In the genomic region with DNA sequence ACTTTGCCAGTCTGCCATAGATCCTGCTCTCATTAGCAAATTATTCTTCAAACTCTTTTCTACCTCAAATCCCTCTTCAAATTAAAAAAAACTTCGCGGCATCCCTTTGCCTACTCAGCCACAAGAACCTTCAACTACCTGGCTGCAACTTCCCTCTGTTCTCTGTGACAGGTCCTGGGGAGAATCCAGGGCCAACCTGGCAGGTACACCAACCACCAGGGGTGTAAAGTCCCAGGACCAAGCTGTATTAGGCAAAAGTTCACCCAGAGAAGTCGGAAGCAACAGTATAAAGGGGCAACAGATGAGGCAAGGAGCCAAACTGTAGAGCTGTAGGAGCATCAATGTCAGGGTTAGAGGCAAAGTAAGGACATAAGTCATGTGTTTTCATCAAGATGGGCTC, we compare ENCODE assay signal across 20 cellular contexts. TPM values are rescaled to one million over a fixed set of nuclear protein-coding genes. Genes with fewer than 3 reads are reported as not detected.
DNase-seq lines count a peak whose midpoint lies in the region; ATAC-seq and TF ChIP-seq lines count a peak whose summit lies in the region.
"Had no signal": no experiment of that assay in that cellular context is flagged by ENCODE, and none has a peak within 500 bp of the region (broad histone marks: within the 10 kb centered on the region; RNA-seq: fewer than 3 reads in every experiment).

No MANE protein-coding gene starts in this region.

- H3K4me3 Mint-ChIP-seq in H9 (no peak overlapping the region), WTC11 (no peak overlapping the region), progenitor cell of endocrine pancreas (ENCODE audit: low read depth) (no peak overlapping the region)
- H3K4me3 Mint-ChIP-seq: CD4-positive, alpha-beta T cell; IgD-negative memory B cell had no signal

- H3K27ac Mint-ChIP-seq in H9, result peak overlapping the region in 2 of 3 experiments; percentile 29 to 43; a peak in 2 of 7 replicates
- H3K27ac Mint-ChIP-seq in WTC11, result peak overlapping the region; percentile 48
- H3K27ac Mint-ChIP-seq in progenitor cell of endocrine pancreas, result peak overlapping the region; percentile 2
- H3K27ac Mint-ChIP-seq: CD4-positive, alpha-beta T cell; IgD-negative memory B cell had no signal

- POLR2A ChIA-PET in WTC11 (lab: Charles Lee), result no interaction called here

- H3K27ac ChIP-seq in H9 (ENCODE audit: insufficient read length, low read depth, low read length), result no peak overlapping the region
- no peak overlapping the region for H3K27ac ChIP-seq in GM23248
- H3K27ac ChIP-seq: C4-2B had no signal

- peak overlapping the region; percentile 45 for H2BK12ac ChIP-seq in H9 (ENCODE audit: insufficient read length, low read depth, low read length)

- in situ Hi-C loops in GM23248 (cut with MboI), result no loop called here

- no peaks in the 10 kb centered on the region for H3K36me3 ChIP-seq in GM23248 (ENCODE audit: low read depth)
- H3K36me3 ChIP-seq: BE2C had no signal

- no peak overlapping the region for H3K14ac ChIP-seq in H9 (ENCODE audit: insufficient read depth, low read length)

- no peak overlapping the region for H2BK20ac ChIP-seq in H9 (ENCODE audit: low read depth, low read length, poor library complexity, severe bottlenecking)

- CTCF ChIA-PET in WTC11 (lab: Charles Lee), result interaction anchor here (0.7 to 5.8 kb wide), 10 partner anchors 15 to 463 kb away, joined by 3 to 47 read pairs (median 5); a partner anchor contains a TSS

- no peaks in the 10 kb centered on the region for H3K27me3 Mint-ChIP-seq in H9 (ENCODE audit: low read depth)
- no peaks in the 10 kb centered on the region for H3K27me3 Mint-ChIP-seq in WTC11 (ENCODE audit: low read depth)
- peaks cover 3% of the 10 kb centered on the region for H3K27me3 Mint-ChIP-seq in progenitor cell of endocrine pancreas

- no peaks in the 10 kb centered on the region for H3K9me2 ChIP-seq in GM23248 (ENCODE audit: insufficient read depth)

- H4K91ac ChIP-seq in H9 (ENCODE audit: insufficient read length, low read depth, low read length), result no peak overlapping the region

- no peaks in the 10 kb centered on the region for H3F3A ChIP-seq in GM23248 (ENCODE audit: insufficient read depth)

- no peak overlapping the region for H3K23ac ChIP-seq in H9 (ENCODE audit: insufficient read length, low read depth, low read length)

- no peaks in the 10 kb centered on the region for H3K27me3 ChIP-seq in H9 (ENCODE audit: insufficient read depth, low read length)
- H3K27me3 ChIP-seq in GM23248 (replicated peaks; ENCODE audit: insufficient read depth), result peaks cover 14% of the 10 kb centered on the region; the same call in 1 of the 2 replicates

- H4K20me1 ChIP-seq in H9 (ENCODE audit: control insufficient read depth, insufficient read depth, insufficient read length) (no peaks in the 10 kb centered on the region), GM23248 (ENCODE audit: insufficient read depth) (no peaks in the 10 kb centered on the region)

- no peak overlapping the region for H3T11ph ChIP-seq in H9 (ENCODE audit: low read length)

- H3K23me2 ChIP-seq in H9 (ENCODE audit: insufficient read length, low read depth, low read length, poor library complexity, severe bottlenecking), result no peaks in the 10 kb centered on the region

- no peak overlapping the region for H4K5ac ChIP-seq in H9 (ENCODE audit: insufficient read length, low read depth, low read length)

- DNase-seq in H9 (no peak), WTC11 (ENCODE audit: low spot score) (no peak), left lobe of liver (ENCODE audit: low spot score) (no peak), progenitor cell of endocrine pancreas (ENCODE audit: low spot score, unreplicated experiment) (no peak), GM23248 (no peak), NCI-H748 (lab: John Stamatoyannopoulos, UW; ENCODE audit: unreplicated experiment) (no peak)
- DNase-seq: ACHN; BE2C; Caco-2; CD4-positive, alpha-beta T cell; DMS153; DMS79; GF-D8; KBM-7 had no signal

- H3K18ac ChIP-seq in H9 (ENCODE audit: insufficient read length, low read depth, low read length), result no peak overlapping the region

- peak overlapping the region; percentile 1; the same call in 1 of the 2 replicates for H2BK15ac ChIP-seq in H9 (ENCODE audit: low read depth, low read length)

- no peaks in the 10 kb centered on the region for H3K79me1 ChIP-seq in H9 (ENCODE audit: insufficient read depth, low read depth, low read length, poor library complexity, severe bottlenecking)

- no peak overlapping the region for H3K4me3 ChIP-seq in GM23248

- H3K36me3 Mint-ChIP-seq in H9 (ENCODE audit: insufficient read depth in 1 of 3, low read depth in 3 of 3) (no peaks in the 10 kb centered on the region), WTC11 (no peaks in the 10 kb centered on the region), progenitor cell of endocrine pancreas (ENCODE audit: insufficient read depth) (no peaks in the 10 kb centered on the region)
- H3K36me3 Mint-ChIP-seq: IgD-negative memory B cell had no signal

- H4K8ac ChIP-seq in H9 (replicated peaks; ENCODE audit: insufficient read length, low read depth, low read length), result no peak overlapping the region

- H3K79me2 ChIP-seq in H9 (ENCODE audit: insufficient read depth, low read length) (no peaks in the 10 kb centered on the region), GM23248 (ENCODE audit: insufficient read depth) (no peaks in the 10 kb centered on the region)

- no peak overlapping the region for H2BK120ac ChIP-seq in H9 (ENCODE audit: low read depth, low read length, poor library complexity, severe bottlenecking)

- H2BK5ac ChIP-seq in H9 (ENCODE audit: insufficient read length, low read length), result no peak overlapping the region

- H3K4me1 ChIP-seq in H9 (ENCODE audit: insufficient read depth, low read length) (peaks cover 2% of the 10 kb centered on the region), GM23248 (ENCODE audit: insufficient read depth) (no peaks in the 10 kb centered on the region)
- H3K4me1 ChIP-seq: BE2C, Caco-2 had no signal

- H2AFZ ChIP-seq in H9 (ENCODE audit: low read length), result no peak overlapping the region
- no peak overlapping the region for H2AFZ ChIP-seq in GM23248

- H3K9me3 ChIP-seq in H9 (ENCODE audit: control insufficient read depth, low read depth, low read length) (no peaks in the 10 kb centered on the region), GM23248 (ENCODE audit: low read depth) (no peaks in the 10 kb centered on the region)
- H3K9me3 ChIP-seq: BE2C, Caco-2 had no signal

- H3K4me2 ChIP-seq in H9 (ENCODE audit: insufficient read depth, insufficient read length, low read length) (no peak overlapping the region), GM23248 (ENCODE audit: unreplicated experiment) (no peak overlapping the region)

- no CpG with 5 or more reads among the region's 3 CpGs for WGBS in H9 (ENCODE audit: extremely low coverage, insufficient read length, low lambda C conversion rate)
- 18 to 27% methylated on average over 3 of the region's 3 CpGs for WGBS in GM23248 (ENCODE audit: low coverage in 1 of 2, low lambda C conversion rate in 2 of 2, missing lambda C conversion rate in 2 of 2), 2 experiments

- no peak overlapping the region for H3K56ac ChIP-seq in H9 (ENCODE audit: insufficient read length, low read depth, low read length)

- H3K4me1 Mint-ChIP-seq in H9 (peaks cover 29 to 32% of the 10 kb centered on the region in 2 experiments), WTC11 (peaks cover 35% of the 10 kb centered on the region), progenitor cell of endocrine pancreas (ENCODE audit: low read depth) (no peaks in the 10 kb centered on the region)

- H3K9ac ChIP-seq in H9 (ENCODE audit: extremely low read depth, insufficient read length, low read length), result no peak overlapping the region
- no peak overlapping the region for H3K9ac ChIP-seq in GM23248

- H2AK5ac ChIP-seq in H9 (ENCODE audit: insufficient read length, low read length), result no peak overlapping the region

- ATAC-seq in WTC11 (no peak; the same call in 1 of the 2 replicates), left lobe of liver (peak; percentile 40), HG03175 (IDR thresholded peaks at IDR 0.05; ENCODE audit: unreplicated experiment) (no peak)
- ATAC-seq: HCT116, HepG2 had no signal

- no peak overlapping the region for H3K4ac ChIP-seq in H9 (ENCODE audit: low read depth, low read length)

- TF ChIP-seq CTCF in H9 (conservative IDR thresholded peaks at IDR 0.05) (no peak), WTC11 (IDR thresholded peaks at IDR 0.05) (no peak), progenitor cell of endocrine pancreas (IDR thresholded peaks at IDR 0.05; ENCODE audit: unreplicated experiment) (no peak)

- H3K9me3 Mint-ChIP-seq in H9 (no peaks in the 10 kb centered on the region; a peak in 1 of 5 replicates), WTC11 (no peaks in the 10 kb centered on the region), progenitor cell of endocrine pancreas (ENCODE audit: low read depth) (no peaks in the 10 kb centered on the region)
- H3K9me3 Mint-ChIP-seq: CD4-positive, alpha-beta T cell; IgD-negative memory B cell had no signal

TF ChIP-seq in WTC11, 78 proteins besides CTCF, POLR2A, EP300 and RAD21 (continues in another document):
- TF ChIP-seq, protein P1, sequence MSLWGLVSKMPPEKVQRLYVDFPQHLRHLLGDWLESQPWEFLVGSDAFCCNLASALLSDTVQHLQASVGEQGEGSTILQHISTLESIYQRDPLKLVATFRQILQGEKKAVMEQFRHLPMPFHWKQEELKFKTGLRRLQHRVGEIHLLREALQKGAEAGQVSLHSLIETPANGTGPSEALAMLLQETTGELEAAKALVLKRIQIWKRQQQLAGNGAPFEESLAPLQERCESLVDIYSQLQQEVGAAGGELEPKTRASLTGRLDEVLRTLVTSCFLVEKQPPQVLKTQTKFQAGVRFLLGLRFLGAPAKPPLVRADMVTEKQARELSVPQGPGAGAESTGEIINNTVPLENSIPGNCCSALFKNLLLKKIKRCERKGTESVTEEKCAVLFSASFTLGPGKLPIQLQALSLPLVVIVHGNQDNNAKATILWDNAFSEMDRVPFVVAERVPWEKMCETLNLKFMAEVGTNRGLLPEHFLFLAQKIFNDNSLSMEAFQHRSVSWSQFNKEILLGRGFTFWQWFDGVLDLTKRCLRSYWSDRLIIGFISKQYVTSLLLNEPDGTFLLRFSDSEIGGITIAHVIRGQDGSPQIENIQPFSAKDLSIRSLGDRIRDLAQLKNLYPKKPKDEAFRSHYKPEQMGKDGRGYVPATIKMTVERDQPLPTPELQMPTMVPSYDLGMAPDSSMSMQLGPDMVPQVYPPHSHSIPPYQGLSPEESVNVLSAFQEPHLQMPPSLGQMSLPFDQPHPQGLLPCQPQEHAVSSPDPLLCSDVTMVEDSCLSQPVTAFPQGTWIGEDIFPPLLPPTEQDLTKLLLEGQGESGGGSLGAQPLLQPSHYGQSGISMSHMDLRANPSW (CRISPR knock-in tag; conservative IDR thresholded peaks at IDR 0.05; ENCODE audit: low read depth), result no peak

RNA-seq across cellular contexts. Expression of a gene that starts 18.3 kb away (rescaled TPM):
- total RNA-seq in H9 (2021), result 2.4 and 2.9 TPM in 2 replicates
- 5.9 to 7.8 TPM (median 7.0 TPM) in 3 replicates for total RNA-seq in WTC11 (2021)
- total RNA-seq in left lobe of liver, result not detected
- 1.2 and 1.8 TPM in 2 replicates for total RNA-seq in progenitor cell of endocrine pancreas
- not detected in 2 replicates for total RNA-seq in GM23248 (2014; rRNA removed; shearing (Covaris generic))
- polyA plus RNA-seq in GM23248 (2016; fragmentation: Nextera tagmentation; extraction: Ambion mirVana), result not detected in 2 replicates
- total RNA-seq: CD4-positive, alpha-beta T cell; Daoy; HepG2 had no signal
- polyA plus RNA-seq: HepG2, IgD-negative memory B cell had no signal

RNA-seq across cellular contexts. Expression of a gene that starts 48.0 kb away (rescaled TPM):
- total RNA-seq in H9 (2021), result 159 and 174 TPM in 2 replicates
- total RNA-seq in WTC11 (2021), result 202 to 213 TPM (median 203 TPM) in 3 replicates
- 65.4 TPM for total RNA-seq in left lobe of liver
- 149 and 156 TPM in 2 replicates for total RNA-seq in progenitor cell of endocrine pancreas
- total RNA-seq in GM23248 (2014; rRNA removed; shearing (Covaris generic)), result 0.76 and 1.5 TPM in 2 replicates
- 0.52 and 0.53 TPM in 2 replicates for polyA plus RNA-seq in GM23248 (2016; fragmentation: Nextera tagmentation; extraction: Ambion mirVana)

Comparison
In these comparisons a context has a peak if more than half of its experiments do, and no peak if none do; other contexts are left out.
1. RNA of a gene that starts 48.0 kb away (total RNA-seq): 202 to 213 TPM in WTC11, 159 to 174 TPM in H9, 149 to 156 TPM in progenitor cell of endocrine pancreas and 65.4 TPM in left lobe of liver (single experiment); 0.76 to 1.5 TPM in GM23248; every median in the first group is over 10 times any median in the second.
2. Peak in every context shown above with its lines, with median percentiles within 50 percentile points of each other: H3K27ac Mint-ChIP-seq.